Comparison of ENCODE assay signal across 8 cellular contexts in the genomic region with DNA sequence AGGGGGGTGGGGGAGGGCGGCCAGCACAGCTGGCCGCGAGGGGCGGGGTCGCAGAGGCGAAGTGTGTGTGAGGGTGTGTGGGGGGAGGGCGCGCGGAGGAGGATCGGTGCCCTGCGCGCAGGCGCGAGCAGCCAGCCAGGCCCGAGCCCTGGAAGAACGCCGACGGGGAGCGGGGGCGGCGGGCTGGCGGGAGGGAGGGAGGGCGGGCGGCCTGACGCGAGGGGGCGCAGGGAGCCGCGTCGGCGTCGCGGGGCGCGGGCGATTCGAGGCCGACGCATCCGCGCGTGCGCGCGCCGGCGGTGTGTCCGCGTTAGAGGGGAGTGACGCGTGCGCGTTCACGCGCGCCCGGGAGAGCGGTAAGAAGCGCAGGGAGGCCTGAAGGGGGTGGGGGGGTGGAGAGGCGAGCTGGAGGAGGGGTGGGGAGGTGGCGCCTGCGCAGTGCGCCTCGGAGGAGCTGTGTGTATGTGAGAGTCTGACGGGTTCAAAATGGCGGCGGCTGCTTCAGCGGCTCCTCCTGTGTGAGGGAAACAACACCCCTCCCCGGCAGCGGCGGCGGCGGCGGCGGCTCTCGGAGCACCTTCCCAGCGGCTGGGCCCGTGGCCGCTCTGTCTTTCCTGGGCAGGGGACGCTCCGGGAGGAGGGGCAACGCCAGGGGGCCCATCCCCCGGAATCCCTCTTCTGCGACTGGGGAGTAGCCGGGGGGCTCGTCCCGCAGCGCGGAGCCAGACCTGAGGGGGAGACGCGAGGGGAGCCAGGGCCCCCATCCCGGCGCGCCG. TPM values are rescaled to one million over a fixed set of nuclear protein-coding genes. Genes with fewer than 3 reads are reported as not detected.
DNase-seq lines count a peak whose midpoint lies in the region; ATAC-seq and TF ChIP-seq lines count a peak whose summit lies in the region.

Gene KDM2A, plus strand, starts transcription at position 463 of the 776 bp plus-strand sequence. CDS start 2,054 bp downstream, outside the sequence.

- H3K9me3 Mint-ChIP-seq in activated T-helper 17 cell treated with anti-CD3 and anti-CD28 coated beads, Interleukin-2, amount 50 U/mL, for 72 hours = no peaks in the 10 kb centered on the region
- peaks cover 0 to 1% (median 0%) of the 10 kb centered on the region in 11 donors for H3K9me3 Mint-ChIP-seq in naive thymus-derived CD4-positive, alpha-beta T cell
- H3K9me3 Mint-ChIP-seq in stimulated activated memory B cell treated with anti-CD40 and anti-IgM and Interleukin-4, amounts not matched to agents 10 μg/mL and 1 μg/mL and 100 μg/mL, for 72 hours = no peaks in the 10 kb centered on the region

- H3F3A ChIP-seq in DOHH2 (ENCODE audit: control insufficient read depth, insufficient read depth) = peaks cover 21% of the 10 kb centered on the region

- H3K9me3 ChIP-seq in DOHH2 (ENCODE audit: control insufficient read depth, insufficient read depth, low read length) (no peaks in the 10 kb centered on the region), fibroblast of lung (ENCODE audit: control insufficient read depth, insufficient read depth, low read depth, low read length) (no peaks in the 10 kb centered on the region)
- no peaks in the 10 kb centered on the region for H3K9me3 ChIP-seq in naive thymus-derived CD4-positive, alpha-beta T cell (ENCODE audit: control insufficient read depth in 2 of 3, low read length in 3 of 3)

- H3K27ac Mint-ChIP-seq in activated T-helper 17 cell treated with anti-CD3 and anti-CD28 coated beads, Interleukin-2, amount 50 U/mL, for 72 hours = peak within 1 kb of the TSS; percentile 89
- peak within 1 kb of the TSS; percentile 84 to 98 (median 95) for H3K27ac Mint-ChIP-seq in naive thymus-derived CD4-positive, alpha-beta T cell
- peak within 1 kb of the TSS; percentile 88 for H3K27ac Mint-ChIP-seq in stimulated activated memory B cell treated with anti-CD40 and anti-IgM and Interleukin-4, amounts not matched to agents 10 μg/mL and 1 μg/mL and 100 μg/mL, for 72 hours

- H3K36me3 Mint-ChIP-seq in activated T-helper 17 cell treated with anti-CD3 and anti-CD28 coated beads, Interleukin-2, amount 50 U/mL, for 72 hours (ENCODE audit: low read depth) = peaks cover 43% of the 10 kb centered on the region
- peaks cover 5 to 14% (median 7%) of the 10 kb centered on the region in 5 donors for H3K36me3 Mint-ChIP-seq in naive thymus-derived CD4-positive, alpha-beta T cell
- H3K36me3 Mint-ChIP-seq in stimulated activated memory B cell treated with anti-CD40 and anti-IgM and Interleukin-4, amounts not matched to agents 10 μg/mL and 1 μg/mL and 100 μg/mL, for 72 hours = peaks cover 5% of the 10 kb centered on the region

- peak within 1 kb of the TSS; percentile 76 for H2AFZ ChIP-seq in fibroblast of lung (ENCODE audit: low read length)

- no peaks in the 10 kb centered on the region for H3K27me3 Mint-ChIP-seq in activated T-helper 17 cell treated with anti-CD3 and anti-CD28 coated beads, Interleukin-2, amount 50 U/mL, for 72 hours
- peaks cover 0 to 5% (median 0%) of the 10 kb centered on the region in 5 donors for H3K27me3 Mint-ChIP-seq in naive thymus-derived CD4-positive, alpha-beta T cell
- no peaks in the 10 kb centered on the region for H3K27me3 Mint-ChIP-seq in stimulated activated memory B cell treated with anti-CD40 and anti-IgM and Interleukin-4, amounts not matched to agents 10 μg/mL and 1 μg/mL and 100 μg/mL, for 72 hours

- POLR2A ChIA-PET in RWPE1 (lab: Yijun Ruan, JAX; ENCODE audit: low non-redundant PET) = interaction anchor here (0.6 to 1.0 kb wide), 3 partner anchors 64 to 238 kb away, joined by 3 to 5 read pairs (median 3); no protein-coding TSS in a partner anchor
- POLR2A ChIA-PET in naive thymus-derived CD4-positive, alpha-beta T cell (lab: Charles Lee) = interaction anchor here (0.5 to 6.0 kb wide), 14 partner anchors 15 to 511 kb away, joined by 3 to 72 read pairs (median 3); partner anchors contain the start of genes NUDT8 and POLD4

- intact Hi-C loops in naive thymus-derived CD4-positive, alpha-beta T cell (cut with micrococcal nuclease) = loop anchor here (1.0 to 5.0 kb wide), 12 partner anchors 37 to 502 kb away; partner anchors contain the start of genes RBM14 (in 2 of the 2), RCE1 (in 2 of the 2), AIP (in 1 of the 2) and CDK2AP2 (in 1 of the 2)

- H3K4me3 ChIP-seq in DOHH2 (ENCODE audit: low read length) = peak within 1 kb of the TSS; percentile 85
- H3K4me3 ChIP-seq in LNCaP clone FGC (ENCODE audit: low read depth, low read length) = peak within 1 kb of the TSS; percentile 96
- H3K4me3 ChIP-seq in fibroblast of lung (replicated peaks in 1 of 4; ENCODE audit: control extremely low read depth in 1 of 4, insufficient read depth in 1 of 4, low read depth in 3 of 4, low read length in 4 of 4) = peak within 1 kb of the TSS; percentile 81 to 99 (median 96)
- H3K4me3 ChIP-seq in naive thymus-derived CD4-positive, alpha-beta T cell (ENCODE audit: low read length) = peak within 1 kb of the TSS; percentile 86

- H3K27me3 ChIP-seq in DOHH2 (ENCODE audit: control insufficient read depth, low read length) (peaks cover 27% of the 10 kb centered on the region), fibroblast of lung (ENCODE audit: control insufficient read depth, insufficient read depth, low read length) (no peaks in the 10 kb centered on the region)
- H3K27me3 ChIP-seq in naive thymus-derived CD4-positive, alpha-beta T cell (ENCODE audit: control insufficient read depth in 2 of 2, insufficient read depth in 2 of 2, low read length in 2 of 2) = no peaks in the 10 kb centered on the region

- peak; percentile 81 for ATAC-seq in activated T-helper 17 cell treated with anti-CD3 and anti-CD28 coated beads, Interleukin-2, amount 50 U/mL, for 72 hours (replicated peaks)
- ATAC-seq in naive thymus-derived CD4-positive, alpha-beta T cell = peak; percentile 92
- peak; percentile 89 for ATAC-seq in stimulated activated memory B cell treated with anti-CD40 and anti-IgM and Interleukin-4, amounts not matched to agents 10 μg/mL and 1 μg/mL and 100 μg/mL, for 72 hours

- peak within 1 kb of the TSS; percentile 96 for H3K4me3 Mint-ChIP-seq in activated T-helper 17 cell treated with anti-CD3 and anti-CD28 coated beads, Interleukin-2, amount 50 U/mL, for 72 hours
- H3K4me3 Mint-ChIP-seq in naive thymus-derived CD4-positive, alpha-beta T cell = peak within 1 kb of the TSS; percentile 95 to 99 (median 98)
- H3K4me3 Mint-ChIP-seq in stimulated activated memory B cell treated with anti-CD40 and anti-IgM and Interleukin-4, amounts not matched to agents 10 μg/mL and 1 μg/mL and 100 μg/mL, for 72 hours = peak within 1 kb of the TSS; percentile 100

- peak within 1 kb of the TSS; percentile 94 for H3K9ac ChIP-seq in fibroblast of lung (ENCODE audit: insufficient read depth, low read length)

- H3K27ac ChIP-seq in DOHH2 (ENCODE audit: low read depth, low read length) (peak within 1 kb of the TSS; percentile 70), RWPE1 (peak within 1 kb of the TSS; percentile 92), fibroblast of lung (ENCODE audit: insufficient read depth, low read length) (peak within 1 kb of the TSS; percentile 87)
- peak within 1 kb of the TSS; percentile 98 for H3K27ac ChIP-seq in naive thymus-derived CD4-positive, alpha-beta T cell (ENCODE audit: low read depth, low read length)

- H3K4me1 ChIP-seq in DOHH2 (ENCODE audit: control insufficient read depth, low read length) (peaks cover 31% of the 10 kb centered on the region), fibroblast of lung (ENCODE audit: control insufficient read depth, extremely low read depth, insufficient read depth, low read length) (peaks cover 5% of the 10 kb centered on the region)
- H3K4me1 ChIP-seq in naive thymus-derived CD4-positive, alpha-beta T cell (ENCODE audit: control insufficient read depth in 2 of 2, insufficient read depth in 2 of 2, low read length in 2 of 2) = peaks cover 3 to 7% of the 10 kb centered on the region in 2 donors

- H3K4me2 ChIP-seq in DOHH2 (ENCODE audit: low read length) (peak within 1 kb of the TSS; percentile 80), fibroblast of lung (ENCODE audit: extremely low read depth, insufficient read depth, low read length) (peak within 1 kb of the TSS; percentile 62)

- peaks cover 48% of the 10 kb centered on the region for H3K79me2 ChIP-seq in DOHH2 (ENCODE audit: control insufficient read depth, low read length)
- peaks cover 48% of the 10 kb centered on the region for H3K79me2 ChIP-seq in fibroblast of lung (ENCODE audit: control insufficient read depth, insufficient read depth, low read length)

- peak; percentile 97 for DNase-seq in H4 (ENCODE audit: low spot score)
- DNase-seq in LNCaP clone FGC (ENCODE audit: low read depth) = peak; percentile 94
- DNase-seq in RWPE1 (ENCODE audit: low spot score) = peak; percentile 100
- DNase-seq in fibroblast of lung (ENCODE audit: low read depth in 2 of 2) = peak; percentile 98 to 99
- peak; percentile 93 to 100 (median 98) for DNase-seq in naive thymus-derived CD4-positive, alpha-beta T cell

- H3K36me3 ChIP-seq in DOHH2 (ENCODE audit: control insufficient read depth, low read length) (peaks cover 33% of the 10 kb centered on the region), fibroblast of lung (ENCODE audit: control insufficient read depth, insufficient read depth, low read length) (no peaks in the 10 kb centered on the region)
- peaks cover 0 to 4% (median 0%) of the 10 kb centered on the region in 3 experiments for H3K36me3 ChIP-seq in naive thymus-derived CD4-positive, alpha-beta T cell (ENCODE audit: control insufficient read depth in 2 of 3, insufficient read depth in 3 of 3, low read length in 3 of 3)

- no peak for TF ChIP-seq CTCF in DOHH2 (IDR thresholded peaks at IDR 0.05; ENCODE audit: low read depth, low read length, poor library complexity, severe bottlenecking)
- peak; percentile 50 for TF ChIP-seq CTCF in LNCaP clone FGC (IDR thresholded peaks at IDR 0.05; ENCODE audit: control insufficient read depth, extremely low read depth, insufficient read depth)
- TF ChIP-seq CTCF in RWPE1 (conservative IDR thresholded peaks at IDR 0.05; ENCODE audit: low read depth) = no peak
- TF ChIP-seq CTCF in fibroblast of lung (conservative IDR thresholded peaks at IDR 0.05 in 1 of 2, IDR thresholded peaks at IDR 0.05 in 1 of 2; ENCODE audit: low read depth in 1 of 2, low read length in 2 of 2) = no peak

- no peaks in the 10 kb centered on the region for H4K20me1 ChIP-seq in DOHH2 (ENCODE audit: control insufficient read depth, insufficient read depth, low read depth, low read length)
- no peaks in the 10 kb centered on the region for H4K20me1 ChIP-seq in fibroblast of lung (ENCODE audit: control insufficient read depth, extremely low read depth, insufficient read depth, low read length)

- CTCF ChIA-PET in RWPE1 (lab: Yijun Ruan, JAX) = no interaction called here
- CTCF ChIA-PET in naive thymus-derived CD4-positive, alpha-beta T cell (lab: Charles Lee) = interaction anchor here (0.6 to 1.5 kb wide), 6 partner anchors 9 to 121 kb away, joined by 3 to 5 read pairs (median 3); no protein-coding TSS in a partner anchor

- no peaks in the 10 kb centered on the region for H3K9me2 ChIP-seq in DOHH2 (replicated peaks; ENCODE audit: control insufficient read depth, low read length)

- H3K4me1 Mint-ChIP-seq in activated T-helper 17 cell treated with anti-CD3 and anti-CD28 coated beads, Interleukin-2, amount 50 U/mL, for 72 hours = peaks cover 6% of the 10 kb centered on the region
- peaks cover 25 to 48% (median 40%) of the 10 kb centered on the region in 7 donors for H3K4me1 Mint-ChIP-seq in naive thymus-derived CD4-positive, alpha-beta T cell
- peaks cover 43% of the 10 kb centered on the region for H3K4me1 Mint-ChIP-seq in stimulated activated memory B cell treated with anti-CD40 and anti-IgM and Interleukin-4, amounts not matched to agents 10 μg/mL and 1 μg/mL and 100 μg/mL, for 72 hours

RNA-seq across cellular contexts. Expression of gene KDM2A, which starts in this region (rescaled TPM):
- total RNA-seq in H4 (2014; rRNA removed; shearing (Covaris generic)) = 12.7 and 16.2 TPM in 2 replicates
- 100 to 1,000 TPM in 1 of 2 donors, 10 to 100 TPM in 1; 96.8 to 105 TPM for total RNA-seq in activated T-helper 17 cell treated with anti-CD3 and anti-CD28 coated beads, Interleukin-2, amount 50 U/mL, for 72 hours
- 33.1 and 42.6 TPM in 2 replicates for total RNA-seq in fibroblast of lung
- polyA plus RNA-seq in fibroblast of lung = 36.4 and 39.2 TPM in 2 replicates
- 28.7 and 29.9 TPM in 2 replicates for polyA plus RNA-seq in fibroblast of lung (2012)
- polyA minus RNA-seq in fibroblast of lung (ENCODE audit: low replicate concordance) = 92.0 and 105 TPM in 2 replicates
- 100 to 1,000 TPM; 146 to 298 (median 233) TPM for total RNA-seq in naive thymus-derived CD4-positive, alpha-beta T cell
- polyA plus RNA-seq in naive thymus-derived CD4-positive, alpha-beta T cell = 10 to 100 TPM in 1 of 2 donors, 1 to 10 TPM in 1; 8.7 to 18.6 TPM

Comparison
In these comparisons a context has a peak if more than half of its experiments do, and no peak if none do; other contexts are left out.
1. Peak in every context shown above with its lines: DNase-seq, ATAC-seq, H3K4me3 ChIP-seq and H3K27ac ChIP-seq.